26 cellular contexts compared by ENCODE assay signal in the genomic region with DNA sequence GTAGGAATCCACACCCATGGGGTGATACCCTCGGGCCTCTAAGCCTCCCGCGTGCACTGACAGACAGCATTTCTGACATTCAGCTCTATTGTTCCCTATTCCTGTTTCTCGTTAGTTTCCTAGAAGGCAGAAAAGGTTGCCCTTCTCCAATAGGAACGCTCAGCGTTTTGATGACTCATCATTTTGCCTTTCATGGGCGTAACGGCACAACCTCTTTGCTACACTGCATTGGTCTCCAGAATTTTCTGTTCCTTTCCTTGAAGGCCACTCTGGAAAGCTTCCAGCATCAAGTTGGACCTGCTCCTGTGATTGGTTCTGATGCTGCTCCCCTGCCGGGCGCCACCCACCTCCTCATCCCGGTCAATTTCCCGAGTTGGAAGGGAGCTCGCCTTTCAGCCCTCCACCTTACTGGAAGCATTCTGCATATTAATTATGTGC. TPM values are rescaled to one million over a fixed set of nuclear protein-coding genes. Genes with fewer than 3 reads are reported as not detected.
DNase-seq lines count a peak whose midpoint lies in the region; ATAC-seq, FAIRE-seq and TF ChIP-seq lines count a peak whose summit lies in the region.
"Had no signal": no experiment of that assay in that cellular context is flagged by ENCODE, and none has a peak within 500 bp of the region (broad histone marks: within the 10 kb centered on the region; RNA-seq: fewer than 3 reads in every experiment).

No MANE protein-coding gene starts in this region.

- peak overlapping the region; percentile 33 for H3K27ac Mint-ChIP-seq in dendritic cell treated with granulocyte-macrophage colony-stimulating factor and Interleukin-4, amounts not matched to agents 40 ng/mL and 50 ng/mL, for 4 days
- H3K27ac Mint-ChIP-seq: activated naive CD8-positive, alpha-beta T cell treated with anti-CD3 and anti-CD28 coated beads, Interleukin-2, amount 50 U/mL, for 24 hours; activated T-helper 2 cell treated with anti-CD3 and anti-CD28 coated beads, Interferon-gamma antibody, Interleukin-2, Interleukin-4, amounts not matched to agents 10 μg/mL and 5 μg/mL and 100 μg/mL, durations not matched to agents 14 hours and 24 hours and 36 hours; stimulated activated naive CD8-positive, alpha-beta T cell treated with anti-CD3 and anti-CD28 coated beads, Interleukin-15, Interleukin-2, amounts not matched to agents 100 ng/mL and 50 ng/mL, for 24 hours had no signal

- H2AFZ ChIP-seq in keratinocyte (ENCODE audit: control insufficient read depth, low read length) = peak overlapping the region; percentile 71
- H2AFZ ChIP-seq: parathyroid adenoma had no signal

- no peak for TF ChIP-seq CTCF in keratinocyte (optimal IDR thresholded peaks at IDR 0.05 in 1 of 3, IDR thresholded peaks at IDR 0.05 in 1 of 3, conservative IDR thresholded peaks at IDR 0.05 in 1 of 3; ENCODE audit: extremely low read depth in 1 of 3, insufficient read depth in 2 of 3, low read length in 3 of 3)

- dilution Hi-C loops in keratinocyte (cut with MboI; ENCODE audit: extremely low pct_ligation_motif_present, low sequenced_read_pairs) = no loop called here

- peak; percentile 48 for DNase-seq in activated CD8-positive, alpha-beta memory T cell treated with anti-CD3 and anti-CD28 coated beads for 24 hours
- DNase-seq in activated CD8-positive, alpha-beta memory T cell treated with anti-CD3 and anti-CD28 coated beads, Interleukin-2, amount 50 U/mL, for 48 hours = no peak
- DNase-seq in keratinocyte (ENCODE audit: low read depth, low spot score) (no peak), retina (no peak), medulla oblongata (ENCODE audit: extremely low spot score) (no peak)
- DNase-seq in stimulated activated CD4-positive, alpha-beta T cell treated with anti-CD3 and anti-CD28 coated beads, Interleukin-2, amount 100 ng/mL, for 48 hours = no peak
- DNase-seq: activated naive CD8-positive, alpha-beta T cell treated with anti-CD3 and anti-CD28 coated beads, Interleukin-2, amount 50 U/mL, for 24 hours; erythroblast; KG1; lower lobe of right lung; MV-4-11; NCI-H2081; NCI-H524; RPMI8226; stimulated activated CD4-positive, alpha-beta T cell treated with anti-CD3 and anti-CD28 coated beads, Interleukin-1b, Interleukin-23, amount 100 ng/mL, for 48 hours; transverse colon had no signal

- ATAC-seq in HG03025 (IDR thresholded peaks at IDR 0.05; ENCODE audit: low FRiP score, unreplicated experiment) = no peak
- ATAC-seq: activated naive CD8-positive, alpha-beta T cell treated with anti-CD3 and anti-CD28 coated beads, Interleukin-2, amount 50 U/mL, for 24 hours had no signal

- no peaks in the 10 kb centered on the region for H3K9me1 ChIP-seq in keratinocyte (ENCODE audit: control insufficient read depth, extremely low read depth, insufficient read depth, low read length)

- no peak overlapping the region for H3K4me3 Mint-ChIP-seq in dendritic cell treated with granulocyte-macrophage colony-stimulating factor and Interleukin-4, amounts not matched to agents 40 ng/mL and 50 ng/mL, for 4 days
- H3K4me3 Mint-ChIP-seq: activated naive CD8-positive, alpha-beta T cell treated with anti-CD3 and anti-CD28 coated beads, Interleukin-2, amount 50 U/mL, for 24 hours; stimulated activated naive CD8-positive, alpha-beta T cell treated with anti-CD3 and anti-CD28 coated beads, Interleukin-15, Interleukin-2, amounts not matched to agents 100 ng/mL and 50 ng/mL, for 24 hours had no signal

- peak overlapping the region in 1 of 3 experiments; percentile 36 for H3K4me3 ChIP-seq in keratinocyte (ENCODE audit: control insufficient read depth in 2 of 3, extremely low read depth in 1 of 3, insufficient read depth in 2 of 3, low read depth in 1 of 3, low read length in 3 of 3)
- H3K4me3 ChIP-seq: cardiac muscle cell, dorsolateral prefrontal cortex, lower lobe of right lung, transverse colon had no signal

- no peak overlapping the region for H3K27ac ChIP-seq in keratinocyte (ENCODE audit: control insufficient read depth, insufficient read depth, low read length)
- H3K27ac ChIP-seq: 22Rv1, C4-2B, cardiac muscle cell, dorsolateral prefrontal cortex, lower lobe of right lung, parathyroid adenoma, transverse colon had no signal

- H3K27me3 ChIP-seq in keratinocyte (ENCODE audit: control insufficient read depth, extremely low read depth, insufficient read depth, low read length) = no peaks in the 10 kb centered on the region
- H3K27me3 ChIP-seq: cardiac muscle cell, dorsolateral prefrontal cortex, transverse colon had no signal

- no peaks in the 10 kb centered on the region for H4K20me1 ChIP-seq in keratinocyte (ENCODE audit: control insufficient read depth, extremely low read depth, insufficient read depth, low read length)

- H3K9ac ChIP-seq in keratinocyte (ENCODE audit: control insufficient read depth, extremely low read depth, insufficient read depth, low read length) = no peak overlapping the region
- H3K9ac ChIP-seq: parathyroid adenoma had no signal

- H3K36me3 Mint-ChIP-seq in dendritic cell treated with granulocyte-macrophage colony-stimulating factor and Interleukin-4, amounts not matched to agents 40 ng/mL and 50 ng/mL, for 4 days (ENCODE audit: low read depth) = no peaks in the 10 kb centered on the region

- H3K27me3 Mint-ChIP-seq in dendritic cell treated with granulocyte-macrophage colony-stimulating factor and Interleukin-4, amounts not matched to agents 40 ng/mL and 50 ng/mL, for 4 days = peaks cover 37% of the 10 kb centered on the region
- H3K27me3 Mint-ChIP-seq: activated naive CD8-positive, alpha-beta T cell treated with anti-CD3 and anti-CD28 coated beads, Interleukin-2, amount 50 U/mL, for 24 hours had no signal

- FAIRE-seq in keratinocyte (lab: Jason Lieb, UNC) = peak; percentile 84
- FAIRE-seq: GM12891 had no signal

- H3K79me2 ChIP-seq in keratinocyte (ENCODE audit: control insufficient read depth, insufficient read depth, low read length) = no peaks in the 10 kb centered on the region
- H3K79me2 ChIP-seq: parathyroid adenoma had no signal

- H3K4me1 ChIP-seq in keratinocyte (ENCODE audit: control insufficient read depth, extremely low read depth, insufficient read depth, low read length) = peaks cover 16% of the 10 kb centered on the region
- H3K4me1 ChIP-seq: lower lobe of right lung, parathyroid adenoma, transverse colon had no signal

- no peaks in the 10 kb centered on the region for H3K9me3 Mint-ChIP-seq in dendritic cell treated with granulocyte-macrophage colony-stimulating factor and Interleukin-4, amounts not matched to agents 40 ng/mL and 50 ng/mL, for 4 days
- H3K9me3 Mint-ChIP-seq: activated naive CD8-positive, alpha-beta T cell treated with anti-CD3 and anti-CD28 coated beads, Interleukin-2, amount 50 U/mL, for 24 hours; activated T-helper 2 cell treated with anti-CD3 and anti-CD28 coated beads, Interferon-gamma antibody, Interleukin-2, Interleukin-4, amounts not matched to agents 10 μg/mL and 5 μg/mL and 100 μg/mL, durations not matched to agents 14 hours and 24 hours and 36 hours; stimulated activated naive CD8-positive, alpha-beta T cell treated with anti-CD3 and anti-CD28 coated beads, Interleukin-15, Interleukin-2, amounts not matched to agents 100 ng/mL and 50 ng/mL, for 24 hours had no signal

- H3K36me3 ChIP-seq in keratinocyte (ENCODE audit: control insufficient read depth in 2 of 2, extremely low read depth in 1 of 2, insufficient read depth in 2 of 2, low read length in 2 of 2) = no peaks in the 10 kb centered on the region
- H3K36me3 ChIP-seq: cardiac muscle cell, lower lobe of right lung, transverse colon had no signal

- no peaks in the 10 kb centered on the region for H3K9me3 ChIP-seq in keratinocyte (ENCODE audit: control insufficient read depth, low read depth, low read length)
- H3K9me3 ChIP-seq: lower lobe of right lung, transverse colon had no signal

- intact Hi-C loops in dendritic cell treated with granulocyte-macrophage colony-stimulating factor and Interleukin-4, amounts not matched to agents 40 ng/mL and 50 ng/mL, for 4 days (cut with micrococcal nuclease) = no loop called here

- H3K4me2 ChIP-seq in keratinocyte (ENCODE audit: control insufficient read depth, extremely low read depth, insufficient read depth, low read depth, low read length) = peak overlapping the region; percentile 63

- peaks cover 17% of the 10 kb centered on the region for H3K4me1 Mint-ChIP-seq in dendritic cell treated with granulocyte-macrophage colony-stimulating factor and Interleukin-4, amounts not matched to agents 40 ng/mL and 50 ng/mL, for 4 days (ENCODE audit: low read depth)
- H3K4me1 Mint-ChIP-seq: activated naive CD8-positive, alpha-beta T cell treated with anti-CD3 and anti-CD28 coated beads, Interleukin-2, amount 50 U/mL, for 24 hours had no signal

RNA-seq across cellular contexts. Expression of a gene that starts 13.0 kb away (rescaled TPM):
- 10.6 to 21.4 TPM (median 15.8 TPM) in 3 replicates for polyA plus RNA-seq in keratinocyte
- polyA plus RNA-seq in keratinocyte (2011; ENCODE audit: low read depth) = 17.1 TPM
- polyA plus RNA-seq in keratinocyte (2011; cell fraction: cytosol; rRNA removed) = 4.4 and 10.0 TPM in 2 replicates
- polyA plus RNA-seq in keratinocyte (2011; cell fraction: nucleus; rRNA removed) = 56.7 and 70.6 TPM in 2 replicates
- polyA plus RNA-seq in keratinocyte (2012; ENCODE audit: low replicate concordance) = 23.7 and 30.5 TPM in 2 replicates
- polyA minus RNA-seq in keratinocyte = 24.1 to 62.9 TPM (median 26.8 TPM) in 3 replicates
- 24.0 TPM for polyA minus RNA-seq in keratinocyte (2011; cell fraction: cytosol; rRNA and poly(A)+ RNA removed)
- polyA minus RNA-seq in keratinocyte (2011; cell fraction: nucleus; rRNA and poly(A)+ RNA removed) = 27.1 and 33.3 TPM in 2 replicates
